Comparison of ENCODE assay signal across 9 cellular contexts in genomic region chr5:64140018-64140417, GRCh38. TPM values are rescaled to one million over a fixed set of nuclear protein-coding genes. Genes with fewer than 3 reads are reported as not detected.
"Had no signal": no experiment of that assay in that cellular context is flagged by ENCODE, and none has a peak within 500 bp of the region (broad histone marks: within the 10 kb centered on the region; RNA-seq: fewer than 3 reads in every experiment).

No MANE protein-coding gene starts in this region.

- H2AFZ ChIP-seq: GM23248 had no signal

- H3K27ac ChIP-seq: GM23248, HL-60 had no signal

- ATAC-seq: HCT116, K562 had no signal

- H3K4me1 ChIP-seq: HAP-1 had no signal

- H3K9me3 ChIP-seq: HAP-1 had no signal

- H3K4me3 ChIP-seq: GM23248, HAP-1, K562 had no signal

- H3K9ac ChIP-seq: GM23248 had no signal

- DNase-seq: GM23248, GOT3, H7, HFFc6, KG1 had no signal

- FAIRE-seq: K562 had no signal

- H3K36me3 ChIP-seq: HAP-1 had no signal

RNA-seq across cellular contexts. Expression of gene RNF180, which starts 25.6 kb away (rescaled TPM):
- total RNA-seq: HFFc6 had no signal
- polyA plus RNA-seq: K562 had no signal
